ENCODE assay signal across 8 cellular contexts in genomic region chr1:235069577-235070563, GRCh38. TPM values are rescaled to one million over a fixed set of nuclear protein-coding genes. Genes with fewer than 3 reads are reported as not detected.
DNase-seq lines count a peak whose midpoint lies in the region; ATAC-seq, FAIRE-seq and TF ChIP-seq lines count a peak whose summit lies in the region.

No MANE protein-coding gene starts in this region.

- H3K36me3 ChIP-seq in small intestine (ENCODE audit: control insufficient read depth in 2 of 2, insufficient read depth in 2 of 2, low read length in 2 of 2): no peaks in the 10 kb centered on the region

- peak overlapping the region; percentile 25; the same call in 1 of the 2 replicates for H3K4me3 Mint-ChIP-seq in HFFc6

- no peak for FAIRE-seq in small intestine (lab: Jason Lieb, UNC)

- TF ChIP-seq CTCF in HFFc6 (IDR thresholded peaks at IDR 0.05) (no peak), GM20000 (IDR thresholded peaks at IDR 0.05; ENCODE audit: extremely low read depth, missing control alignments) (no peak)

- peak overlapping the region; percentile 93 to 97 for H3K27ac ChIP-seq in small intestine (ENCODE audit: low read depth in 1 of 2, low read length in 1 of 2)

- no peak for ATAC-seq in activated naive CD4-positive, alpha-beta T cell treated with anti-CD3 and anti-CD28 coated beads, Interleukin-2, amount 50 U/mL, for 72 hours

- no peaks in the 10 kb centered on the region for H3K36me3 Mint-ChIP-seq in HFFc6 (ENCODE audit: low read depth)
- H3K36me3 Mint-ChIP-seq in activated naive CD4-positive, alpha-beta T cell treated with anti-CD3 and anti-CD28 coated beads, Interleukin-2, amount 50 U/mL, for 72 hours: peaks cover 0 to 5% of the 10 kb centered on the region in 2 donors

- no peaks in the 10 kb centered on the region for H3K9me3 Mint-ChIP-seq in HFFc6
- no peaks in the 10 kb centered on the region for H3K9me3 Mint-ChIP-seq in activated naive CD4-positive, alpha-beta T cell treated with anti-CD3 and anti-CD28 coated beads, Interleukin-2, amount 50 U/mL, for 72 hours

- 29 to 60% (median 41%) methylated on average over 34 of the region's 34 CpGs for WGBS in small intestine, 3 donors

- no peak overlapping the region for H3K4me3 ChIP-seq in small intestine (ENCODE audit: low read depth in 1 of 2, low read length in 2 of 2)

- H3K27ac Mint-ChIP-seq in HFFc6: peak overlapping the region; percentile 73
- no peak overlapping the region for H3K27ac Mint-ChIP-seq in activated naive CD4-positive, alpha-beta T cell treated with anti-CD3 and anti-CD28 coated beads, Interleukin-2, amount 50 U/mL, for 72 hours

- peak; percentile 85 for DNase-seq in HFFc6
- peak; percentile 96 for DNase-seq in RKO (ENCODE audit: low spot score)
- DNase-seq in glomerular visceral epithelial cell (ENCODE audit: extremely low spot score): peak; percentile 97
- DNase-seq in small intestine: peak; percentile 93
- DNase-seq in NK-92 (lab: John Stamatoyannopoulos, UW; ENCODE audit: unreplicated experiment): no peak
- DNase-seq in GM20000 (ENCODE audit: low spot score): no peak
- no peak for DNase-seq in activated naive CD4-positive, alpha-beta T cell treated with anti-CD3 and anti-CD28 coated beads, Interleukin-2, amount 50 U/mL, for 72 hours (ENCODE audit: low spot score in 2 of 2)
- DNase-seq in Ammon's horn (ENCODE audit: low spot score): no peak

- peaks cover 49% of the 10 kb centered on the region for H3K4me1 Mint-ChIP-seq in HFFc6 (ENCODE audit: low read depth)

- no peaks in the 10 kb centered on the region for H3K27me3 Mint-ChIP-seq in HFFc6 (ENCODE audit: insufficient read depth)

- H3K4me1 ChIP-seq in small intestine (ENCODE audit: control insufficient read depth in 2 of 2, insufficient read depth in 1 of 2, low read depth in 1 of 2, low read length in 1 of 2): peaks cover 0 to 22% of the 10 kb centered on the region in 2 donors

- H3K9me3 ChIP-seq in small intestine (ENCODE audit: control insufficient read depth, low read depth): no peaks in the 10 kb centered on the region

- no peaks in the 10 kb centered on the region for H3K27me3 ChIP-seq in small intestine (ENCODE audit: control insufficient read depth in 2 of 2, insufficient read depth in 2 of 2, low read length in 2 of 2)

RNA-seq across cellular contexts. Expression of gene TOMM20, which starts 58.8 kb away (rescaled TPM):
- 100 to 1,000 TPM in 5 of 6 experiments, 10 to 100 TPM in 1; 98.4 to 126 (median 110) TPM for total RNA-seq in HFFc6 (2021; fragmentation: NEBNext Ultra II Directional; extraction: Animal tissue kit (Norgen Biotek cat#: 25700))
- polyA plus RNA-seq in small intestine: 10 to 100 TPM; 44.1 to 91.6 (median 61.6) TPM
- total RNA-seq in activated naive CD4-positive, alpha-beta T cell treated with anti-CD3 and anti-CD28 coated beads, Interleukin-2, amount 50 U/mL, for 72 hours: 100 to 1,000 TPM; 144 to 147 TPM

Comparison
In these comparisons a context has a peak if more than half of its experiments do, and no peak if none do; other contexts are left out.
1. DNase-seq: peak in HFFc6 (single experiment), RKO (single experiment), glomerular visceral epithelial cell (single experiment) and small intestine (single experiment); none in NK-92 (single experiment), GM20000 (single experiment), activated naive CD4-positive, alpha-beta T cell treated with anti-CD3 and anti-CD28 coated beads, Interleukin-2, amount 50 U/mL, for 72 hours (0 of 2) and Ammon's horn (single experiment).